ENCODE assay signal across 8 cellular contexts in the genomic region with DNA sequence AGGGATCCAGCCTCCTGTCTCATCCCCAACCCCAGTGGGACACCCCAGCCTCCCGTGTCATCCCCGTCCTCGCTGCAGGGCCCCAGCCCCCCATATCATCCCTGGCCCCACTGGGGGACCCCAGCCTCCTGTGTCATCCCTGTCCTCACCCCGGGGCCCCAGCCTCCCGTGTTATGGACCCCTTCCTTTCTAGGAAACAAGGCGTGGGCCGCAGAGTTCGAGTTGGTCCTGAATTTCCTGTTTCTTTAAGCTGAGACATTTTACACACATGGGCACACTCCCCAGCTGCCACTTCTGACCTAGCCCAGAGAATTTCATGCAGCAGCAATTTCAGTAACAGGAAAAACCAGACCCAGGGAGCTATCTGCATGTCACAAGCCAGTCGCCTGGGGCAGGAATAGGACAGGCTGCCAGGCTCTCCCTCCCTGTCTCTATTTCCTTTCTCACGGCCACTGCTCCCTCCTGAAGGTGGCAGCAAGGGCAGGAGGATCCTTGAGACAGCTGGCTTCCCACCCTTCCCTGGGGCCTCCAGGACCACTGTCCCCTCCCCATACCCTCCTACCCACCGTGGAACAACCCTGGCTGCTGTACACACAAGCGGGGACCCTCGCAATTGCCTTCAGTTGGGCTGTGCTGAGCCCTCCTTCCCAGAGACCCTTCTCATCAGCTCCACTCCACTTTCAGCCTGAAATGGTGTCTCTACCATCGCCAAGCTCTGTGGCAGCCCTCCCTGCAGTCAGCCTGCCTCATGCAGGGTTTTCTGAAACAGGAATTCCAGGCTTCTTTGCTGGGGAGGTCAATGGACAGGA.
A peak's percentile ranks its signal among the peaks of the same experiment; 100 is the strongest.
DNase-seq lines count a peak whose midpoint lies in the region; ATAC-seq and TF ChIP-seq lines count a peak whose summit lies in the region.

No MANE protein-coding gene starts in this region.

- peak overlapping the region; percentile 86 for H3K27ac ChIP-seq in VCaP
- H3K27ac ChIP-seq in subcutaneous abdominal adipose tissue (ENCODE audit: low read depth, low read length) = peak overlapping the region; percentile 51

- no peak for ATAC-seq in activated T-cell treated with anti-CD3 and anti-CD28 coated beads, Interleukin-2, amount 50 U/mL, for 72 hours (replicated peaks in 1 of 2)
- no peak for ATAC-seq in activated T-cell treated with anti-CD3 and anti-CD28 coated beads, Interleukin-2, amount 50 U/mL, for 4 hours
- no peak for ATAC-seq in HG03460 (IDR thresholded peaks at IDR 0.05; ENCODE audit: unreplicated experiment)
- no peak for ATAC-seq in GM18907 (IDR thresholded peaks at IDR 0.05; ENCODE audit: unreplicated experiment)

- peak overlapping the region; percentile 52 for H3K27ac Mint-ChIP-seq in activated T-cell treated with anti-CD3 and anti-CD28 coated beads, Interleukin-2, amount 50 U/mL, for 72 hours

- peaks cover 30 to 92% (median 87%) of the 10 kb centered on the region in 5 donors for H3K4me1 ChIP-seq in subcutaneous abdominal adipose tissue (ENCODE audit: control insufficient read depth in 5 of 5, insufficient read depth in 5 of 5, low read length in 5 of 5)

- no peaks in the 10 kb centered on the region for H3K9me3 Mint-ChIP-seq in activated T-cell treated with anti-CD3 and anti-CD28 coated beads, Interleukin-2, amount 50 U/mL, for 72 hours
- H3K9me3 Mint-ChIP-seq in activated T-cell treated with anti-CD3 and anti-CD28 coated beads, Interleukin-2, amount 50 U/mL, for 4 hours = no peaks in the 10 kb centered on the region

- H3K4me3 Mint-ChIP-seq in activated T-cell treated with anti-CD3 and anti-CD28 coated beads, Interleukin-2, amount 50 U/mL, for 72 hours = peak overlapping the region; percentile 81 to 84
- H3K4me3 Mint-ChIP-seq in activated T-cell treated with anti-CD3 and anti-CD28 coated beads, Interleukin-2, amount 50 U/mL, for 4 hours = no peak overlapping the region

- H3K36me3 Mint-ChIP-seq in activated T-cell treated with anti-CD3 and anti-CD28 coated beads, Interleukin-2, amount 50 U/mL, for 72 hours (ENCODE audit: insufficient read depth in 2 of 2) = peaks cover 0 to 1% of the 10 kb centered on the region in 2 donors
- H3K36me3 Mint-ChIP-seq in activated T-cell treated with anti-CD3 and anti-CD28 coated beads, Interleukin-2, amount 50 U/mL, for 4 hours (ENCODE audit: insufficient read depth) = no peaks in the 10 kb centered on the region

- H3K27me3 Mint-ChIP-seq in activated T-cell treated with anti-CD3 and anti-CD28 coated beads, Interleukin-2, amount 50 U/mL, for 72 hours (ENCODE audit: low read depth) = no peaks in the 10 kb centered on the region
- H3K27me3 Mint-ChIP-seq in activated T-cell treated with anti-CD3 and anti-CD28 coated beads, Interleukin-2, amount 50 U/mL, for 4 hours (ENCODE audit: low read depth) = no peaks in the 10 kb centered on the region

- no peak for DNase-seq in activated T-cell treated with anti-CD3 and anti-CD28 coated beads, Interleukin-2, amount 50 U/mL, for 72 hours
- no peak for DNase-seq in activated T-cell treated with anti-CD3 and anti-CD28 coated beads, Interleukin-2, amount 50 U/mL, for 4 hours
- DNase-seq in kidney epithelial cell (ENCODE audit: low read depth) = peak; percentile 23
- DNase-seq in RPMI8226 = no peak

- no peaks in the 10 kb centered on the region for H3K27me3 ChIP-seq in kidney epithelial cell (ENCODE audit: control insufficient read depth, insufficient read depth, low read length)
- no peaks in the 10 kb centered on the region for H3K27me3 ChIP-seq in subcutaneous abdominal adipose tissue (ENCODE audit: control insufficient read depth in 5 of 5, insufficient read depth in 4 of 5, low read length in 5 of 5)

- H3K9ac ChIP-seq in subcutaneous abdominal adipose tissue (ENCODE audit: low read length in 5 of 5) = peak overlapping the region in 3 of 5 donors; percentile 14 to 60 (median 31)

- H3K4me3 ChIP-seq in kidney epithelial cell (ENCODE audit: low read depth, low read length) = no peak overlapping the region
- no peak overlapping the region for H3K4me3 ChIP-seq in subcutaneous abdominal adipose tissue (ENCODE audit: low read depth in 1 of 5, low read length in 5 of 5)

- H3K36me3 ChIP-seq in kidney epithelial cell (ENCODE audit: control insufficient read depth, insufficient read depth, low read length) (no peaks in the 10 kb centered on the region), subcutaneous abdominal adipose tissue (ENCODE audit: control insufficient read depth in 5 of 5, insufficient read depth in 5 of 5, low read length in 5 of 5) (no peaks in the 10 kb centered on the region)

- H3K4me1 Mint-ChIP-seq in activated T-cell treated with anti-CD3 and anti-CD28 coated beads, Interleukin-2, amount 50 U/mL, for 72 hours (ENCODE audit: low read depth) = peaks cover 91% of the 10 kb centered on the region
- H3K4me1 Mint-ChIP-seq in activated T-cell treated with anti-CD3 and anti-CD28 coated beads, Interleukin-2, amount 50 U/mL, for 4 hours (ENCODE audit: low read depth) = peaks cover 81% of the 10 kb centered on the region

- H3K9me3 ChIP-seq in subcutaneous abdominal adipose tissue (ENCODE audit: control insufficient read depth in 5 of 5, low read length in 5 of 5) = no peaks in the 10 kb centered on the region

- TF ChIP-seq CTCF in VCaP (conservative IDR thresholded peaks at IDR 0.05) = peak; percentile 64
- no peak for TF ChIP-seq CTCF in kidney epithelial cell (IDR thresholded peaks at IDR 0.05; ENCODE audit: insufficient read depth, low read length, poor library complexity, severe bottlenecking)
